Comparison of ENCODE assay signal across 1 cellular context in genomic region chr12:122226366-122227222, GRCh38.
TF ChIP-seq lines count a peak whose summit lies in the region.

No MANE protein-coding gene starts in this region.

TF ChIP-seq in K562, 482 proteins besides CTCF, POLR2A, EP300 and RAD21 (continued from another document and continues in another):
- TF ChIP-seq, protein P1, sequence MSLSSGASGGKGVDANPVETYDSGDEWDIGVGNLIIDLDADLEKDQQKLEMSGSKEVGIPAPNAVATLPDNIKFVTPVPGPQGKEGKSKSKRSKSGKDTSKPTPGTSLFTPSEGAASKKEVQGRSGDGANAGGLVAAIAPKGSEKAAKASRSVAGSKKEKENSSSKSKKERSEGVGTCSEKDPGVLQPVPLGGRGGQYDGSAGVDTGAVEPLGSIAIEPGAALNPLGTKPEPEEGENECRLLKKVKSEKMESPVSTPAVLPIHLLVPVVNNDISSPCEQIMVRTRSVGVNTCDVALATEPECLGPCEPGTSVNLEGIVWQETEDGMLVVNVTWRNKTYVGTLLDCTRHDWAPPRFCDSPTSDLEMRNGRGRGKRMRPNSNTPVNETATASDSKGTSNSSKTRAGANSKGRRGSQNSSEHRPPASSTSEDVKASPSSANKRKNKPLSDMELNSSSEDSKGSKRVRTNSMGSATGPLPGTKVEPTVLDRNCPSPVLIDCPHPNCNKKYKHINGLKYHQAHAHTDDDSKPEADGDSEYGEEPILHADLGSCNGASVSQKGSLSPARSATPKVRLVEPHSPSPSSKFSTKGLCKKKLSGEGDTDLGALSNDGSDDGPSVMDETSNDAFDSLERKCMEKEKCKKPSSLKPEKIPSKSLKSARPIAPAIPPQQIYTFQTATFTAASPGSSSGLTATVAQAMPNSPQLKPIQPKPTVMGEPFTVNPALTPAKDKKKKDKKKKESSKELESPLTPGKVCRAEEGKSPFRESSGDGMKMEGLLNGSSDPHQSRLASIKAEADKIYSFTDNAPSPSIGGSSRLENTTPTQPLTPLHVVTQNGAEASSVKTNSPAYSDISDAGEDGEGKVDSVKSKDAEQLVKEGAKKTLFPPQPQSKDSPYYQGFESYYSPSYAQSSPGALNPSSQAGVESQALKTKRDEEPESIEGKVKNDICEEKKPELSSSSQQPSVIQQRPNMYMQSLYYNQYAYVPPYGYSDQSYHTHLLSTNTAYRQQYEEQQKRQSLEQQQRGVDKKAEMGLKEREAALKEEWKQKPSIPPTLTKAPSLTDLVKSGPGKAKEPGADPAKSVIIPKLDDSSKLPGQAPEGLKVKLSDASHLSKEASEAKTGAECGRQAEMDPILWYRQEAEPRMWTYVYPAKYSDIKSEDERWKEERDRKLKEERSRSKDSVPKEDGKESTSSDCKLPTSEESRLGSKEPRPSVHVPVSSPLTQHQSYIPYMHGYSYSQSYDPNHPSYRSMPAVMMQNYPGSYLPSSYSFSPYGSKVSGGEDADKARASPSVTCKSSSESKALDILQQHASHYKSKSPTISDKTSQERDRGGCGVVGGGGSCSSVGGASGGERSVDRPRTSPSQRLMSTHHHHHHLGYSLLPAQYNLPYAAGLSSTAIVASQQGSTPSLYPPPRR (CRISPR knock-in tag; IDR thresholded peaks at IDR 0.05; ENCODE audit: borderline replicate concordance): 0 out of 2 replicates have a peak, but pooled peaks have one; percentile 82
- TF ChIP-seq AFF4 (CRISPR knock-in tag; IDR thresholded peaks at IDR 0.05) (peak; percentile 76; the same call in 1 of the 2 replicates), MYBL2 (IDR thresholded peaks at IDR 0.05; ENCODE audit: low read depth) (no peak), MYBL2 (CRISPR knock-in tag; IDR thresholded peaks at IDR 0.05; ENCODE audit: borderline replicate concordance) (peak; percentile 67; the same call in 1 of the 2 replicates), FOXK1 (CRISPR knock-in tag; IDR thresholded peaks at IDR 0.05; ENCODE audit: borderline replicate concordance) (peak; percentile 80; the same call in 1 of the 2 replicates), TOE1 (IDR thresholded peaks at IDR 0.05; ENCODE audit: borderline replicate concordance) (no peak; the same call in 1 of the 2 replicates), TOE1 (CRISPR knock-in tag; IDR thresholded peaks at IDR 0.05; ENCODE audit: borderline replicate concordance, low read depth) (0 out of 2 replicates have a peak, but pooled peaks have one; percentile 25), CCNT2 (IDR thresholded peaks at IDR 0.05; ENCODE audit: borderline replicate concordance, extremely low read depth, insufficient read length, low read depth, low read length) (peak; percentile 8), ZNF586 (CRISPR knock-in tag; conservative IDR thresholded peaks at IDR 0.05) (no peak), ID3 (CRISPR knock-in tag; IDR thresholded peaks at IDR 0.05) (no peak), ID3 (tag; IDR thresholded peaks at IDR 0.05) (peak; percentile 67), ETS1 (conservative IDR thresholded peaks at IDR 0.05; ENCODE audit: control insufficient read depth, low read depth, low read length) (peak; percentile 86), CBX1 (IDR thresholded peaks at IDR 0.05; ENCODE audit: low read depth) (0 out of 2 replicates have a peak, but pooled peaks have one; percentile 43), SIN3A (IDR thresholded peaks at IDR 0.05; ENCODE audit: borderline replicate concordance in 2 of 2, control insufficient read depth in 1 of 2, low read depth in 2 of 2, low read length in 2 of 2) (peak; percentile 11 to 99; a peak in 2 of 4 replicates), CREB3L1 (IDR thresholded peaks at IDR 0.05; ENCODE audit: borderline replicate concordance, low read depth) (peak; percentile 54; the same call in 1 of the 2 replicates), MED1 (CRISPR knock-in tag; IDR thresholded peaks at IDR 0.05; ENCODE audit: borderline replicate concordance) (0 out of 2 replicates have a peak, but pooled peaks have one; percentile 90), HLTF (IDR thresholded peaks at IDR 0.05) (peak; percentile 48; the same call in 1 of the 2 replicates), SLC30A9 (CRISPR knock-in tag; IDR thresholded peaks at IDR 0.05) (no peak), POLR2H (tag; IDR thresholded peaks at IDR 0.05; ENCODE audit: low read depth) (no peak)
- TF ChIP-seq, protein P2, sequence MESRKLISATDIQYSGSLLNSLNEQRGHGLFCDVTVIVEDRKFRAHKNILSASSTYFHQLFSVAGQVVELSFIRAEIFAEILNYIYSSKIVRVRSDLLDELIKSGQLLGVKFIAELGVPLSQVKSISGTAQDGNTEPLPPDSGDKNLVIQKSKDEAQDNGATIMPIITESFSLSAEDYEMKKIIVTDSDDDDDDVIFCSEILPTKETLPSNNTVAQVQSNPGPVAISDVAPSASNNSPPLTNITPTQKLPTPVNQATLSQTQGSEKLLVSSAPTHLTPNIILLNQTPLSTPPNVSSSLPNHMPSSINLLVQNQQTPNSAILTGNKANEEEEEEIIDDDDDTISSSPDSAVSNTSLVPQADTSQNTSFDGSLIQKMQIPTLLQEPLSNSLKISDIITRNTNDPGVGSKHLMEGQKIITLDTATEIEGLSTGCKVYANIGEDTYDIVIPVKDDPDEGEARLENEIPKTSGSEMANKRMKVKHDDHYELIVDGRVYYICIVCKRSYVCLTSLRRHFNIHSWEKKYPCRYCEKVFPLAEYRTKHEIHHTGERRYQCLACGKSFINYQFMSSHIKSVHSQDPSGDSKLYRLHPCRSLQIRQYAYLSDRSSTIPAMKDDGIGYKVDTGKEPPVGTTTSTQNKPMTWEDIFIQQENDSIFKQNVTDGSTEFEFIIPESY (CRISPR knock-in tag; IDR thresholded peaks at IDR 0.05): peak; percentile 83
- TF ChIP-seq, protein P3, sequence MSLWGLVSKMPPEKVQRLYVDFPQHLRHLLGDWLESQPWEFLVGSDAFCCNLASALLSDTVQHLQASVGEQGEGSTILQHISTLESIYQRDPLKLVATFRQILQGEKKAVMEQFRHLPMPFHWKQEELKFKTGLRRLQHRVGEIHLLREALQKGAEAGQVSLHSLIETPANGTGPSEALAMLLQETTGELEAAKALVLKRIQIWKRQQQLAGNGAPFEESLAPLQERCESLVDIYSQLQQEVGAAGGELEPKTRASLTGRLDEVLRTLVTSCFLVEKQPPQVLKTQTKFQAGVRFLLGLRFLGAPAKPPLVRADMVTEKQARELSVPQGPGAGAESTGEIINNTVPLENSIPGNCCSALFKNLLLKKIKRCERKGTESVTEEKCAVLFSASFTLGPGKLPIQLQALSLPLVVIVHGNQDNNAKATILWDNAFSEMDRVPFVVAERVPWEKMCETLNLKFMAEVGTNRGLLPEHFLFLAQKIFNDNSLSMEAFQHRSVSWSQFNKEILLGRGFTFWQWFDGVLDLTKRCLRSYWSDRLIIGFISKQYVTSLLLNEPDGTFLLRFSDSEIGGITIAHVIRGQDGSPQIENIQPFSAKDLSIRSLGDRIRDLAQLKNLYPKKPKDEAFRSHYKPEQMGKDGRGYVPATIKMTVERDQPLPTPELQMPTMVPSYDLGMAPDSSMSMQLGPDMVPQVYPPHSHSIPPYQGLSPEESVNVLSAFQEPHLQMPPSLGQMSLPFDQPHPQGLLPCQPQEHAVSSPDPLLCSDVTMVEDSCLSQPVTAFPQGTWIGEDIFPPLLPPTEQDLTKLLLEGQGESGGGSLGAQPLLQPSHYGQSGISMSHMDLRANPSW (CRISPR knock-in tag; IDR thresholded peaks at IDR 0.05): 0 out of 2 replicates have a peak, but pooled peaks have one; percentile 34
- TF ChIP-seq, protein P4, sequence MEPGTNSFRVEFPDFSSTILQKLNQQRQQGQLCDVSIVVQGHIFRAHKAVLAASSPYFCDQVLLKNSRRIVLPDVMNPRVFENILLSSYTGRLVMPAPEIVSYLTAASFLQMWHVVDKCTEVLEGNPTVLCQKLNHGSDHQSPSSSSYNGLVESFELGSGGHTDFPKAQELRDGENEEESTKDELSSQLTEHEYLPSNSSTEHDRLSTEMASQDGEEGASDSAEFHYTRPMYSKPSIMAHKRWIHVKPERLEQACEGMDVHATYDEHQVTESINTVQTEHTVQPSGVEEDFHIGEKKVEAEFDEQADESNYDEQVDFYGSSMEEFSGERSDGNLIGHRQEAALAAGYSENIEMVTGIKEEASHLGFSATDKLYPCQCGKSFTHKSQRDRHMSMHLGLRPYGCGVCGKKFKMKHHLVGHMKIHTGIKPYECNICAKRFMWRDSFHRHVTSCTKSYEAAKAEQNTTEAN (CRISPR knock-in tag; IDR thresholded peaks at IDR 0.05): peak; percentile 75; the same call in 1 of the 2 replicates
- TF ChIP-seq, protein P5, sequence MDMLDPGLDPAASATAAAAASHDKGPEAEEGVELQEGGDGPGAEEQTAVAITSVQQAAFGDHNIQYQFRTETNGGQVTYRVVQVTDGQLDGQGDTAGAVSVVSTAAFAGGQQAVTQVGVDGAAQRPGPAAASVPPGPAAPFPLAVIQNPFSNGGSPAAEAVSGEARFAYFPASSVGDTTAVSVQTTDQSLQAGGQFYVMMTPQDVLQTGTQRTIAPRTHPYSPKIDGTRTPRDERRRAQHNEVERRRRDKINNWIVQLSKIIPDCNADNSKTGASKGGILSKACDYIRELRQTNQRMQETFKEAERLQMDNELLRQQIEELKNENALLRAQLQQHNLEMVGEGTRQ (CRISPR knock-in tag; IDR thresholded peaks at IDR 0.05): peak; percentile 68
- TF ChIP-seq, protein P6, sequence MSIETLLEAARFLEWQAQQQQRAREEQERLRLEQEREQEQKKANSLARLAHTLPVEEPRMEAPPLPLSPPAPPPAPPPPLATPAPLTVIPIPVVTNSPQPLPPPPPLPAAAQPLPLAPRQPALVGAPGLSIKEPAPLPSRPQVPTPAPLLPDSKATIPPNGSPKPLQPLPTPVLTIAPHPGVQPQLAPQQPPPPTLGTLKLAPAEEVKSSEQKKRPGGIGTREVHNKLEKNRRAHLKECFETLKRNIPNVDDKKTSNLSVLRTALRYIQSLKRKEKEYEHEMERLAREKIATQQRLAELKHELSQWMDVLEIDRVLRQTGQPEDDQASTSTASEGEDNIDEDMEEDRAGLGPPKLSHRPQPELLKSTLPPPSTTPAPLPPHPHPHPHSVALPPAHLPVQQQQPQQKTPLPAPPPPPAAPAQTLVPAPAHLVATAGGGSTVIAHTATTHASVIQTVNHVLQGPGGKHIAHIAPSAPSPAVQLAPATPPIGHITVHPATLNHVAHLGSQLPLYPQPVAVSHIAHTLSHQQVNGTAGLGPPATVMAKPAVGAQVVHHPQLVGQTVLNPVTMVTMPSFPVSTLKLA (conservative IDR thresholded peaks at IDR 0.05): peak; percentile 88 to 92
- TF ChIP-seq, protein P7, sequence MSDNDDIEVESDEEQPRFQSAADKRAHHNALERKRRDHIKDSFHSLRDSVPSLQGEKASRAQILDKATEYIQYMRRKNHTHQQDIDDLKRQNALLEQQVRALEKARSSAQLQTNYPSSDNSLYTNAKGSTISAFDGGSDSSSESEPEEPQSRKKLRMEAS (CRISPR knock-in tag; IDR thresholded peaks at IDR 0.05): peak; percentile 98
